Comparison of ENCODE assay signal across 2 cellular contexts in genomic region chr14:91395466-91395865, GRCh38.
TF ChIP-seq lines count a peak whose summit lies in the region.

No MANE protein-coding gene starts in this region.

TF ChIP-seq in GM23338, 12 proteins besides CTCF, POLR2A, EP300 and RAD21 (continued from another document):
- TF ChIP-seq ZNF462 (CRISPR knock-in tag; IDR thresholded peaks at IDR 0.05): no peak
- TF ChIP-seq ZNF114 (CRISPR knock-in tag; IDR thresholded peaks at IDR 0.05): no peak
- no peak for TF ChIP-seq POLR2AphosphoS5 (IDR thresholded peaks at IDR 0.05; ENCODE audit: low read depth)
- TF ChIP-seq STAT1 (IDR thresholded peaks at IDR 0.05; ENCODE audit: unreplicated experiment): no peak
- TF ChIP-seq REST (IDR thresholded peaks at IDR 0.05; ENCODE audit: unreplicated experiment): no peak

TF ChIP-seq in SK-N-SH treated with all-trans-retinoic acid at 6 μM for 48 hours, 23 proteins besides CTCF, POLR2A, EP300 and RAD21 (continued from another document):
- TF ChIP-seq PATZ1 (CRISPR knock-in tag; IDR thresholded peaks at IDR 0.05; ENCODE audit: borderline replicate concordance) (no peak), GLIS3 (CRISPR knock-in tag; IDR thresholded peaks at IDR 0.05) (no peak)
